In genomic region chr14:81471062-81471461, GRCh38 we compare ENCODE assay signal across 1 cellular context.
TF ChIP-seq lines count a peak whose summit lies in the region.

No MANE protein-coding gene starts in this region.

TF ChIP-seq in WTC11, 78 proteins besides CTCF, POLR2A, EP300 and RAD21 (continued from another document):
- TF ChIP-seq PRDM15 (CRISPR knock-in tag; IDR thresholded peaks at IDR 0.05), result no peak
- TF ChIP-seq HMGXB4 (CRISPR knock-in tag; IDR thresholded peaks at IDR 0.05), result no peak
- no peak for TF ChIP-seq CDX4 (CRISPR knock-in tag; IDR thresholded peaks at IDR 0.05; ENCODE audit: borderline replicate concordance)
- no peak for TF ChIP-seq HMGA2 (CRISPR knock-in tag; IDR thresholded peaks at IDR 0.05)
- TF ChIP-seq TEAD1 (CRISPR knock-in tag; IDR thresholded peaks at IDR 0.05), result no peak
